ENCODE assay signal across 30 cellular contexts in the genomic region with DNA sequence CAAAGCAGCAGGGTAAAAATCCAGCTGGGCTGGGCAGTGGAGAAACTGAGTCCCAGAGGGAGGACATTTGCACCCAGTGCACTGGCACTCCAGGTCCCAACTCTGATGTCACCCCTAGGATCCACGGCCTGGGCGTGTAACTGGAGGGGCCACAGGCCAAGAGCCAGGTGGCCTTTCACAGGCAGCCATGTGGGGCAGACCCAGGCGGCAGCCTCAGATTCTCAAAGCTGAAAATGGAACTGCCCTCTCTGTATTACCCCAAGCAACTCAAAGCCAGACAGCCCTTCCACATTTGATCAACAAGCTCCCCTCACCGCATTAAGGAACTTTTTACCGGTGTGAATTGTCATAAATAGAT. TPM values are rescaled to one million over a fixed set of nuclear protein-coding genes. Genes with fewer than 3 reads are reported as not detected.
"Had no signal": no experiment of that assay in that cellular context is flagged by ENCODE, and none has a peak within 500 bp of the region (broad histone marks: within the 10 kb centered on the region; RNA-seq: fewer than 3 reads in every experiment).

No MANE protein-coding gene starts in this region.

- H3K27ac Mint-ChIP-seq: activated CD4-positive, alpha-beta T cell treated with anti-CD3 and anti-CD28 coated beads for 36 hours; activated CD4-positive, alpha-beta T cell treated with anti-CD3 and anti-CD28 coated beads, Interleukin-2, amount 10 ng/mL, durations not matched to agents 7 days and 5 days; activated CD8-positive, alpha-beta T cell treated with anti-CD3 and anti-CD28 coated beads, Interleukin-2, amount 10 ng/mL, durations not matched to agents 7 days and 5 days; activated naive CD4-positive, alpha-beta T cell treated with anti-CD3 and anti-CD28 coated beads, Interleukin-2, amount 10 ng/mL, durations not matched to agents 7 days and 5 days; activated naive CD8-positive, alpha-beta T cell; activated naive CD8-positive, alpha-beta T cell treated with anti-CD3 and anti-CD28 coated beads, Interleukin-2, amount 50 U/mL, for 24 hours; activated T-cell treated with anti-CD3 and anti-CD28 coated beads, Interleukin-2, amount 50 U/mL, for 24 hours; activated T-helper 2 cell treated with anti-CD3 and anti-CD28 coated beads, Interferon-gamma antibody, Interleukin-2, Interleukin-4, amounts not matched to agents 10 μg/mL and 5 μg/mL and 100 μg/mL, durations not matched to agents 14 hours and 24 hours and 36 hours; brain; T-cell; T-helper 17 cell had no signal

- H3K4me3 ChIP-seq: Peyer's patch had no signal

- DNase-seq: activated CD4-positive, alpha-beta T cell treated with anti-CD3 and anti-CD28 coated beads for 36 hours; activated CD4-positive, alpha-beta T cell treated with anti-CD3 and anti-CD28 coated beads, Interleukin-2, amount 10 ng/mL, durations not matched to agents 7 days and 5 days; activated CD4-positive, alpha-beta T cell treated with anti-CD3 and anti-CD28 coated beads, Interleukin-2, amount 50 U/mL, for 48 hours; activated CD8-positive, alpha-beta T cell treated with anti-CD3 and anti-CD28 coated beads, Interleukin-2, amount 10 ng/mL, durations not matched to agents 7 days and 5 days; activated naive CD4-positive, alpha-beta T cell treated with anti-CD3 and anti-CD28 coated beads, Interleukin-2, amount 10 ng/mL, durations not matched to agents 7 days and 5 days; activated naive CD8-positive, alpha-beta T cell treated with anti-CD3 and anti-CD28 coated beads, Interleukin-2, amount 50 U/mL, for 24 hours; activated T-cell treated with anti-CD3 and anti-CD28 coated beads, Interleukin-2, amount 50 U/mL, for 24 hours; NCI-H1092 treated with DMSO at 0.1 percent for 48 hours; NCI-H1417; NCI-H146; NCI-H187; NCI-H2029 treated with DMSO at 0.1 percent for 48 hours; NCI-H2107; NCI-H2171; NCI-H510A; NCI-H748 treated with DMSO at 0.1 percent for 48 hours; NK-92 treated with Interleukin-12 subunit alpha and Interleukin-12 subunit beta, amount 100 ng/mL, for 24 hours; PC-3; SIG-M5; T-cell; T-helper 17 cell; T1000 had no signal

- H3K36me3 Mint-ChIP-seq: activated naive CD4-positive, alpha-beta T cell treated with anti-CD3 and anti-CD28 coated beads, Interleukin-2, amount 10 ng/mL, durations not matched to agents 7 days and 5 days; activated naive CD8-positive, alpha-beta T cell; T-cell had no signal

- H3K4me3 Mint-ChIP-seq: activated CD4-positive, alpha-beta T cell treated with anti-CD3 and anti-CD28 coated beads for 36 hours; activated CD4-positive, alpha-beta T cell treated with anti-CD3 and anti-CD28 coated beads, Interleukin-2, amount 10 ng/mL, durations not matched to agents 7 days and 5 days; activated CD8-positive, alpha-beta T cell treated with anti-CD3 and anti-CD28 coated beads, Interleukin-2, amount 10 ng/mL, durations not matched to agents 7 days and 5 days; activated naive CD4-positive, alpha-beta T cell treated with anti-CD3 and anti-CD28 coated beads, Interleukin-2, amount 10 ng/mL, durations not matched to agents 7 days and 5 days; activated naive CD8-positive, alpha-beta T cell; activated naive CD8-positive, alpha-beta T cell treated with anti-CD3 and anti-CD28 coated beads, Interleukin-2, amount 50 U/mL, for 24 hours; activated T-cell treated with anti-CD3 and anti-CD28 coated beads, Interleukin-2, amount 50 U/mL, for 24 hours; brain; T-cell; T-helper 17 cell had no signal

- H3K4me1 ChIP-seq: Peyer's patch had no signal

- H3K36me3 ChIP-seq: Peyer's patch had no signal

- H3K27me3 ChIP-seq: Peyer's patch had no signal

- ATAC-seq: activated CD4-positive, alpha-beta T cell treated with anti-CD3 and anti-CD28 coated beads for 36 hours; activated CD4-positive, CD25-positive, alpha-beta regulatory T cell treated with anti-CD3 and anti-CD28 coated beads, Interleukin-2, amount 50 U/mL, for 24 hours; activated CD8-positive, alpha-beta T cell treated with anti-CD3 and anti-CD28 coated beads, Interleukin-2, amount 10 ng/mL, durations not matched to agents 7 days and 5 days; activated naive CD8-positive, alpha-beta T cell treated with anti-CD3 and anti-CD28 coated beads, Interleukin-2, amount 50 U/mL, for 24 hours; PC-3; SK-N-SH treated with all-trans-retinoic acid at 6 μM for 48 hours; T-cell; T-helper 17 cell had no signal

- H3K27ac ChIP-seq: Peyer's patch had no signal

- H3K9me3 ChIP-seq: Peyer's patch had no signal

- H3K4me1 Mint-ChIP-seq: activated CD4-positive, alpha-beta T cell treated with anti-CD3 and anti-CD28 coated beads for 36 hours; activated CD4-positive, alpha-beta T cell treated with anti-CD3 and anti-CD28 coated beads, Interleukin-2, amount 10 ng/mL, durations not matched to agents 7 days and 5 days; activated naive CD4-positive, alpha-beta T cell treated with anti-CD3 and anti-CD28 coated beads, Interleukin-2, amount 10 ng/mL, durations not matched to agents 7 days and 5 days; activated naive CD8-positive, alpha-beta T cell treated with anti-CD3 and anti-CD28 coated beads, Interleukin-2, amount 50 U/mL, for 24 hours; brain had no signal

- H3K9me3 Mint-ChIP-seq: activated CD4-positive, alpha-beta T cell treated with anti-CD3 and anti-CD28 coated beads, Interleukin-2, amount 10 ng/mL, durations not matched to agents 7 days and 5 days; activated naive CD4-positive, alpha-beta T cell treated with anti-CD3 and anti-CD28 coated beads, Interleukin-2, amount 10 ng/mL, durations not matched to agents 7 days and 5 days; activated naive CD8-positive, alpha-beta T cell treated with anti-CD3 and anti-CD28 coated beads, Interleukin-2, amount 50 U/mL, for 24 hours; activated T-helper 2 cell treated with anti-CD3 and anti-CD28 coated beads, Interferon-gamma antibody, Interleukin-2, Interleukin-4, amounts not matched to agents 10 μg/mL and 5 μg/mL and 100 μg/mL, durations not matched to agents 14 hours and 24 hours and 36 hours had no signal

- H3K27me3 Mint-ChIP-seq: brain had no signal

RNA-seq across cellular contexts. Expression of a gene that starts 46.7 kb away (rescaled TPM):
- total RNA-seq: activated CD4-positive, alpha-beta T cell treated with anti-CD3 and anti-CD28 coated beads for 36 hours; activated CD4-positive, alpha-beta T cell treated with anti-CD3 and anti-CD28 coated beads, Interleukin-2, amount 10 ng/mL, durations not matched to agents 7 days and 5 days; activated CD8-positive, alpha-beta T cell treated with anti-CD3 and anti-CD28 coated beads, Interleukin-2, amount 10 ng/mL, durations not matched to agents 7 days and 5 days; activated T-helper 2 cell treated with anti-CD3 and anti-CD28 coated beads, Interferon-gamma antibody, Interleukin-2, Interleukin-4, amounts not matched to agents 10 μg/mL and 5 μg/mL and 100 μg/mL, durations not matched to agents 14 hours and 24 hours and 36 hours; bronchial epithelial cell; M059J; T-cell; T-helper 17 cell had no signal
